7 cellular contexts compared by ENCODE assay signal in genomic region chr11:57777969-57778317, GRCh38. TPM values are rescaled to one million over a fixed set of nuclear protein-coding genes. Genes with fewer than 3 reads are reported as not detected.
A peak's percentile ranks its signal among the peaks of the same experiment; 100 is the strongest.
DNase-seq lines count a peak whose midpoint lies in the region; ATAC-seq and TF ChIP-seq lines count a peak whose summit lies in the region.

No MANE protein-coding gene starts in this region.

- H3K4me3 ChIP-seq in endodermal cell (ENCODE audit: low read length) (peak overlapping the region; percentile 68), upper lobe of right lung (peak overlapping the region; percentile 11)

- peaks cover 17% of the 10 kb centered on the region for H3K36me3 Mint-ChIP-seq in endodermal cell (ENCODE audit: low read depth)

- peak overlapping the region; percentile 98 for H3K27ac ChIP-seq in endodermal cell (ENCODE audit: low read depth, low read length)
- H3K27ac ChIP-seq in upper lobe of right lung = peak overlapping the region; percentile 89

- peak overlapping the region; percentile 92 for H3K9ac ChIP-seq in endodermal cell (ENCODE audit: extremely low read depth, low read length, poor library complexity, severe bottlenecking)

- no peaks in the 10 kb centered on the region for H3K27me3 Mint-ChIP-seq in endodermal cell (ENCODE audit: insufficient read depth)

- peak overlapping the region; percentile 51 for H3K4me3 Mint-ChIP-seq in endodermal cell

- no peaks in the 10 kb centered on the region for H3K9me3 Mint-ChIP-seq in endodermal cell

- TF ChIP-seq CTCF in endodermal cell (conservative IDR thresholded peaks at IDR 0.05) = no peak
- TF ChIP-seq CTCF in upper lobe of right lung (IDR thresholded peaks at IDR 0.05) = no peak

- H3K27me3 ChIP-seq in endodermal cell (ENCODE audit: control insufficient read depth, insufficient read depth, low read length, poor library complexity, severe bottlenecking) (no peaks in the 10 kb centered on the region), upper lobe of right lung (no peaks in the 10 kb centered on the region)

- intact Hi-C loops in upper lobe of right lung (cut with DNase I) = no loop called here

- whole genome bisulfite sequencing in endodermal cell (ENCODE audit: insufficient coverage in 1 of 2, insufficient read length in 1 of 2), 2 experiments = 21 to 27% methylated on average over 3 of the region's 3 CpGs

- H3K36me3 ChIP-seq in endodermal cell (ENCODE audit: control insufficient read depth, insufficient read depth, low read length) = peaks cover 12% of the 10 kb centered on the region
- no peaks in the 10 kb centered on the region for H3K36me3 ChIP-seq in upper lobe of right lung

- peaks cover 85% of the 10 kb centered on the region for H3K4me1 Mint-ChIP-seq in endodermal cell

- peak overlapping the region; percentile 100 for H3K27ac Mint-ChIP-seq in endodermal cell

- ATAC-seq in upper lobe of right lung = no peak

- H3K4me1 ChIP-seq in endodermal cell (ENCODE audit: control insufficient read depth, insufficient read depth, low read length) (peaks cover 42% of the 10 kb centered on the region), upper lobe of right lung (peaks cover 95% of the 10 kb centered on the region)

- DNase-seq in NCI-H526 treated with DMSO at 0.1 percent for 48 hours (lab: John Stamatoyannopoulos, UW) (peak; percentile 22), endodermal cell (peak; percentile 63), mucosa of gallbladder (ENCODE audit: low spot score) (peak; percentile 82), upper lobe of right lung (no peak), NCI-H2029 treated with DMSO at 0.1 percent for 48 hours (lab: John Stamatoyannopoulos, UW) (no peak), GM19238 (ENCODE audit: insufficient read length, low spot score) (no peak)
- no peak for DNase-seq in activated CD4-positive, CD25-positive, alpha-beta regulatory T cell (lab: John Stamatoyannopoulos, UW)

- H3K9me3 ChIP-seq in endodermal cell (ENCODE audit: control insufficient read depth, low read length) = no peaks in the 10 kb centered on the region
- H3K9me3 ChIP-seq in upper lobe of right lung = no peaks in the 10 kb centered on the region

RNA-seq across cellular contexts. Expression of gene CTNND1, which starts 16.3 kb away (rescaled TPM):
- total RNA-seq in endodermal cell (100 to 1,000 TPM; 190 to 216 TPM), mucosa of gallbladder (238 TPM), upper lobe of right lung (245 TPM)
- polyA plus RNA-seq in endodermal cell (2013, experiment 1 of 2) = 144 TPM
- 136 TPM for polyA plus RNA-seq in endodermal cell (2013, experiment 2 of 2)

RNA-seq across cellular contexts. Expression of gene BTBD18, which starts 26.3 kb away (rescaled TPM):
- total RNA-seq in endodermal cell = not detected
- not detected for polyA plus RNA-seq in endodermal cell (2013, experiment 1 of 2)
- not detected for polyA plus RNA-seq in endodermal cell (2013, experiment 2 of 2)
- total RNA-seq in mucosa of gallbladder = not detected
- not detected for total RNA-seq in upper lobe of right lung

RNA-seq across cellular contexts. Expression of gene SELENOH, which starts 36.7 kb away (rescaled TPM):
- total RNA-seq in endodermal cell (100 to 1,000 TPM; 213 to 226 TPM), mucosa of gallbladder (120 TPM), upper lobe of right lung (103 TPM)
- 154 TPM for polyA plus RNA-seq in endodermal cell (2013, experiment 1 of 2)
- polyA plus RNA-seq in endodermal cell (2013, experiment 2 of 2) = 152 TPM

Comparison
In these comparisons a context has a peak if more than half of its experiments do, and no peak if none do; other contexts are left out.
1. DNase-seq: peak in NCI-H526 treated with DMSO at 0.1 percent for 48 hours (single experiment), endodermal cell (single experiment) and mucosa of gallbladder (single experiment); none in upper lobe of right lung (single experiment), NCI-H2029 treated with DMSO at 0.1 percent for 48 hours (single experiment), GM19238 (single experiment) and activated CD4-positive, CD25-positive, alpha-beta regulatory T cell (0 of 4).